Comparison of ENCODE assay signal across 13 cellular contexts in genomic region chr9:38036359-38037084, GRCh38. TPM values are rescaled to one million over a fixed set of nuclear protein-coding genes. Genes with fewer than 3 reads are reported as not detected.
DNase-seq lines count a peak whose midpoint lies in the region; ATAC-seq and TF ChIP-seq lines count a peak whose summit lies in the region.
"Had no signal": no experiment of that assay in that cellular context is flagged by ENCODE, and none has a peak within 500 bp of the region (broad histone marks: within the 10 kb centered on the region; RNA-seq: fewer than 3 reads in every experiment).

No MANE protein-coding gene starts in this region.

- no peaks in the 10 kb centered on the region for H3K9me3 Mint-ChIP-seq in osteocyte (ENCODE audit: unreplicated experiment)
- no peaks in the 10 kb centered on the region for H3K9me3 Mint-ChIP-seq in stimulated activated naive CD8-positive, alpha-beta T cell treated with anti-CD3 and anti-CD28 coated beads, Interleukin-15, amount 100 ng/mL, for 72 hours
- H3K9me3 Mint-ChIP-seq: CD4-positive, alpha-beta memory T cell; neural crest cell had no signal

- no peak for TF ChIP-seq CTCF in epithelial cell of esophagus (IDR thresholded peaks at IDR 0.05; ENCODE audit: insufficient read depth, low read depth, low read length, missing control alignments)
- TF ChIP-seq CTCF in osteocyte (IDR thresholded peaks at IDR 0.05): no peak
- TF ChIP-seq CTCF in spleen (IDR thresholded peaks at IDR 0.05 in 8 of 11, conservative IDR thresholded peaks at IDR 0.05 in 3 of 11): no peak

- H4K20me1 ChIP-seq in BLaER1 treated with 17β-estradiol and CSF1 and Interleukin-3, amounts not matched to agents 10 nM and 100 nM: peaks cover 0 to 96% (median 19%) of the 10 kb centered on the region in 11 experiments; a peak in 9 of 22 replicates

- peak overlapping the region in 9 of 11 experiments; percentile 5 to 73 (median 43); a peak in 14 of 22 replicates for H3K4me2 ChIP-seq in BLaER1 treated with 17β-estradiol and CSF1 and Interleukin-3, amounts not matched to agents 10 nM and 100 nM

- H3K27ac ChIP-seq in BLaER1 treated with 17β-estradiol and CSF1 and Interleukin-3, amounts not matched to agents 10 nM and 100 nM: no peak overlapping the region
- H3K27ac ChIP-seq in spleen: no peak overlapping the region

- no peaks in the 10 kb centered on the region for H3K9me3 ChIP-seq in BLaER1 treated with 17β-estradiol and CSF1 and Interleukin-3, amounts not matched to agents 10 nM and 100 nM (replicated peaks in 1 of 11)
- H3K9me3 ChIP-seq in spleen: no peaks in the 10 kb centered on the region

- peaks cover 58% of the 10 kb centered on the region for H3K4me1 Mint-ChIP-seq in osteocyte (ENCODE audit: unreplicated experiment)
- peaks cover 5% of the 10 kb centered on the region for H3K4me1 Mint-ChIP-seq in stimulated activated naive CD8-positive, alpha-beta T cell treated with anti-CD3 and anti-CD28 coated beads, Interleukin-15, amount 100 ng/mL, for 72 hours
- H3K4me1 Mint-ChIP-seq: CD4-positive, alpha-beta memory T cell had no signal

- H3K27me3 ChIP-seq in BLaER1 treated with 17β-estradiol and CSF1 and Interleukin-3, amounts not matched to agents 10 nM and 100 nM: no peaks in the 10 kb centered on the region
- no peaks in the 10 kb centered on the region for H3K27me3 ChIP-seq in spleen (replicated peaks in 1 of 7)

- no peak overlapping the region for H3K4me3 ChIP-seq in BLaER1 treated with 17β-estradiol and CSF1 and Interleukin-3, amounts not matched to agents 10 nM and 100 nM
- H3K4me3 ChIP-seq in epithelial cell of esophagus (ENCODE audit: low read length): no peak overlapping the region
- H3K4me3 ChIP-seq in spleen: no peak overlapping the region

- no peaks in the 10 kb centered on the region for H3K36me3 ChIP-seq in BLaER1 treated with 17β-estradiol and CSF1 and Interleukin-3, amounts not matched to agents 10 nM and 100 nM
- H3K36me3 ChIP-seq in spleen: no peaks in the 10 kb centered on the region

- H3K36me3 Mint-ChIP-seq in osteocyte (ENCODE audit: unreplicated experiment): no peaks in the 10 kb centered on the region
- H3K36me3 Mint-ChIP-seq: activated naive CD8-positive, alpha-beta T cell; CD4-positive, alpha-beta memory T cell had no signal

- H3K9ac ChIP-seq in BLaER1 treated with 17β-estradiol and CSF1 and Interleukin-3, amounts not matched to agents 10 nM and 100 nM: no peak overlapping the region

- ATAC-seq in GM21515 (IDR thresholded peaks at IDR 0.05; ENCODE audit: unreplicated experiment): no peak
- ATAC-seq in stimulated activated naive CD8-positive, alpha-beta T cell treated with anti-CD3 and anti-CD28 coated beads, Interleukin-15, amount 100 ng/mL, for 72 hours: no peak

- H3K4me3 Mint-ChIP-seq in osteocyte (ENCODE audit: unreplicated experiment): no peak overlapping the region
- H3K4me3 Mint-ChIP-seq in stimulated activated naive CD8-positive, alpha-beta T cell treated with anti-CD3 and anti-CD28 coated beads, Interleukin-15, amount 100 ng/mL, for 72 hours: no peak overlapping the region
- H3K4me3 Mint-ChIP-seq: activated naive CD8-positive, alpha-beta T cell; CD4-positive, alpha-beta memory T cell; neural crest cell had no signal

- H3K27ac Mint-ChIP-seq in osteocyte (ENCODE audit: unreplicated experiment): peak overlapping the region; percentile 81
- H3K27ac Mint-ChIP-seq in stimulated activated naive CD8-positive, alpha-beta T cell treated with anti-CD3 and anti-CD28 coated beads, Interleukin-15, amount 100 ng/mL, for 72 hours: no peak overlapping the region
- H3K27ac Mint-ChIP-seq: activated naive CD8-positive, alpha-beta T cell had no signal

- intact Hi-C loops in spleen (cut with DNase I; ENCODE audit: low total_unique reads): no loop called here

- WGBS in spleen, 5 donors: 78 to 89% (median 81%) methylated on average over 12 of the region's 12 CpGs

- H3K4me1 ChIP-seq in BLaER1 treated with 17β-estradiol and CSF1 and Interleukin-3, amounts not matched to agents 10 nM and 100 nM: peaks cover 24 to 59% (median 45%) of the 10 kb centered on the region in 10 experiments
- peaks cover 10 to 59% (median 36%) of the 10 kb centered on the region in 6 donors for H3K4me1 ChIP-seq in spleen

- H3K27me3 Mint-ChIP-seq in osteocyte (ENCODE audit: unreplicated experiment): no peaks in the 10 kb centered on the region
- no peaks in the 10 kb centered on the region for H3K27me3 Mint-ChIP-seq in stimulated activated naive CD8-positive, alpha-beta T cell treated with anti-CD3 and anti-CD28 coated beads, Interleukin-15, amount 100 ng/mL, for 72 hours
- H3K27me3 Mint-ChIP-seq: activated naive CD8-positive, alpha-beta T cell had no signal

- DNase-seq in RPMI7951 (ENCODE audit: low read depth) (peak; percentile 68), epithelial cell of esophagus (ENCODE audit: low read depth) (peak; percentile 92), osteocyte (ENCODE audit: extremely low spot score, unreplicated experiment) (no peak), NCI-H524 treated with DMSO at 0.1 percent for 48 hours (lab: John Stamatoyannopoulos, UW) (no peak), spleen (no peak)
- no peak for DNase-seq in stimulated activated naive CD8-positive, alpha-beta T cell treated with anti-CD3 and anti-CD28 coated beads, Interleukin-15, amount 100 ng/mL, for 72 hours
- DNase-seq: activated CD4-positive, alpha-beta T cell treated with anti-CD3 and anti-CD28 coated beads, Interleukin-2, amount 50 U/mL, for 1 hour; CD4-positive, alpha-beta memory T cell; stimulated activated CD4-positive, alpha-beta T cell treated with anti-CD3 and anti-CD28 coated beads, Interleukin-2, amount 100 ng/mL, for 24 hours had no signal

- TF ChIP-seq POLR2A in spleen (IDR thresholded peaks at IDR 0.05): no peak

RNA-seq across cellular contexts. Expression of gene SHB, which starts 32.5 kb away (rescaled TPM):
- total RNA-seq in RPMI7951 (2014; rRNA removed; shearing (Covaris generic)): 10.0 and 10.7 TPM in 2 replicates
- total RNA-seq in osteocyte: 16.7 and 18.3 TPM in 2 replicates
- 10 to 100 TPM in 3 of 7 donors, 1 to 10 TPM in 4; 5.3 to 20.5 (median 8.5) TPM for total RNA-seq in spleen
- polyA plus RNA-seq in spleen: 1 to 10 TPM; 1.2 to 4.4 (median 1.7) TPM

Comparison
In these comparisons a context has a peak if more than half of its experiments do, and no peak if none do; other contexts are left out.
1. DNase-seq: peak in RPMI7951 (single experiment) and epithelial cell of esophagus (single experiment); none in osteocyte (single experiment), NCI-H524 treated with DMSO at 0.1 percent for 48 hours (single experiment), stimulated activated naive CD8-positive, alpha-beta T cell treated with anti-CD3 and anti-CD28 coated beads, Interleukin-15, amount 100 ng/mL, for 72 hours (0 of 2) and spleen (single experiment).